10 cellular contexts compared by ENCODE assay signal in genomic region chr2:197873293-197873701, GRCh38.
DNase-seq lines count a peak whose midpoint lies in the region; ATAC-seq and TF ChIP-seq lines count a peak whose summit lies in the region.
"Had no signal": no experiment of that assay in that cellular context is flagged by ENCODE, and none has a peak within 500 bp of the region (broad histone marks: within the 10 kb centered on the region; RNA-seq: fewer than 3 reads in every experiment).

No MANE protein-coding gene starts in this region.

- CTCF ChIA-PET in AG04450 (lab: Charles Lee), result interaction anchor here (0.6 to 1.0 kb wide), 3 partner anchors 254 to 436 kb away, joined by 3 read pairs; no protein-coding TSS in a partner anchor

- DNase-seq in AG04450 (ENCODE audit: low read depth, low spot score) (peak; percentile 32), HS-27A (ENCODE audit: low read depth) (peak; percentile 51), brain microvascular endothelial cell (peak; percentile 75), iPS-NIHi7 (ENCODE audit: extremely low spot score) (peak; percentile 41), COLO668 (lab: John Stamatoyannopoulos, UW; ENCODE audit: unreplicated experiment) (no peak), NCI-H1417 treated with DMSO at 0.1 percent for 48 hours (lab: John Stamatoyannopoulos, UW) (no peak)
- DNase-seq: CD8-positive, alpha-beta memory T cell had no signal

- POLR2A ChIA-PET in AG04450 (lab: Yijun Ruan, JAX), result no interaction called here

- H3K27me3 ChIP-seq in AG04450 (ENCODE audit: control insufficient read depth, insufficient read depth, low read length) (no peaks in the 10 kb centered on the region), brain microvascular endothelial cell (replicated peaks) (no peaks in the 10 kb centered on the region)

- H3K27ac ChIP-seq in AG04450 (ENCODE audit: low read depth, low read length), result no peak overlapping the region
- H3K27ac ChIP-seq in brain microvascular endothelial cell, result no peak overlapping the region

- no peaks in the 10 kb centered on the region for H3K36me3 ChIP-seq in brain microvascular endothelial cell (replicated peaks)

- H3K4me3 ChIP-seq in AG04450 (ENCODE audit: low read depth, low read length), result no peak overlapping the region
- no peak overlapping the region for H3K4me3 ChIP-seq in brain microvascular endothelial cell (ENCODE audit: low read depth, low read length)
- H3K4me3 ChIP-seq: lung had no signal

- H3K9me3 ChIP-seq in AG04450 (ENCODE audit: control insufficient read depth, insufficient read depth, low read length), result no peaks in the 10 kb centered on the region

- in situ Hi-C loops in brain microvascular endothelial cell (cut with HindIII; ENCODE audit: low pct_ligation_motif_present, low sequenced_read_pairs), result no loop called here

- peak; percentile 28 for TF ChIP-seq CTCF in AG04450 (IDR thresholded peaks at IDR 0.05; ENCODE audit: low read depth, low read length)
- peak; percentile 53 for TF ChIP-seq CTCF in brain microvascular endothelial cell (IDR thresholded peaks at IDR 0.05; ENCODE audit: low read depth, low read length, missing control alignments)

- ATAC-seq in HG02884 (IDR thresholded peaks at IDR 0.05; ENCODE audit: unreplicated experiment), result no peak
- no peak for ATAC-seq in GM21526 (IDR thresholded peaks at IDR 0.05; ENCODE audit: low FRiP score, unreplicated experiment)

Comparison
In these comparisons a context has a peak if more than half of its experiments do, and no peak if none do; other contexts are left out.
1. DNase-seq: peak in AG04450 (single experiment), HS-27A (single experiment), brain microvascular endothelial cell (single experiment) and iPS-NIHi7 (single experiment); none in COLO668 (single experiment) and NCI-H1417 treated with DMSO at 0.1 percent for 48 hours (single experiment).